17 cellular contexts compared by ENCODE assay signal in the genomic region with DNA sequence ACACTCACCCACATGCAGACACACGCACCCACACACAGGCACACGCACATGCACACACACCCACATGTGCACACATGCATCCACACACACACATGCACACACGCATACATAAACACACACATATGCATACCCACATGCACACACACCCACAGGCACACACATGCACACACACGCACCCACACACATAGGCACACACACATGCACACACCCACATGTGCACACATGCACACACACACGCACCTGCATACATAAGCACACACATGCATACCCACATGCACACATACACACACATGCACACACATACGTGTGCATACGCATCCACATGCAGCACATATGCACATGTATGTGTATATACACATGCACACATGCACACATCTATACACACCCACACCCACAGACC.
DNase-seq lines count a peak whose midpoint lies in the region; ATAC-seq, FAIRE-seq and TF ChIP-seq lines count a peak whose summit lies in the region.
"Had no signal": no experiment of that assay in that cellular context is flagged by ENCODE, and none has a peak within 500 bp of the region (broad histone marks: within the 10 kb centered on the region; RNA-seq: fewer than 3 reads in every experiment).

No MANE protein-coding gene starts in this region.

- FAIRE-seq in HepG2 (lab: Jason Lieb, UNC) = no peak
- FAIRE-seq: GM19239, H54 had no signal

- ATAC-seq in HepG2 = no peak
- no peak for ATAC-seq in stimulated activated memory B cell treated with anti-CD40 and anti-IgM and Interleukin-4, amounts not matched to agents 10 μg/mL and 1 μg/mL and 100 μg/mL, for 72 hours
- ATAC-seq: HCT116 had no signal

- H3K4me1 Mint-ChIP-seq in CD14-positive monocyte (no peaks in the 10 kb centered on the region), brain (peaks cover 70% of the 10 kb centered on the region), neural progenitor cell (peaks cover 40% of the 10 kb centered on the region)
- H3K4me1 Mint-ChIP-seq in stimulated activated memory B cell treated with anti-CD40 and anti-IgM and Interleukin-4, amounts not matched to agents 10 μg/mL and 1 μg/mL and 100 μg/mL, for 72 hours = no peaks in the 10 kb centered on the region

- CTCF ChIA-PET in HepG2 (lab: Yijun Ruan, JAX; ENCODE audit: low intra/inter-chr PET ratio, low total read pairs) = no interaction called here

- no peak overlapping the region for H4K5ac ChIP-seq in mesendoderm (ENCODE audit: low read length)

- no peak overlapping the region for H2BK15ac ChIP-seq in mesendoderm (replicated peaks; ENCODE audit: low read depth)

- H3K4me3 ChIP-seq in HepG2 (replicated peaks in 1 of 3; ENCODE audit: insufficient read depth in 1 of 3, low read depth in 2 of 3, low read length in 3 of 3) = no peak overlapping the region
- no peak overlapping the region for H3K4me3 ChIP-seq in neural progenitor cell
- no peak overlapping the region for H3K4me3 ChIP-seq in mesendoderm (ENCODE audit: low read length)
- H3K4me3 ChIP-seq: BLaER1 had no signal

- 63% methylated on average over 7 of the region's 7 CpGs for WGBS in HepG2 (ENCODE audit: low lambda C conversion rate)
- WGBS in mesendoderm (ENCODE audit: extremely low coverage, insufficient coverage, low lambda C conversion rate) = no CpG with 5 or more reads among the region's 7 CpGs

- no peak overlapping the region for H2BK120ac ChIP-seq in mesendoderm (ENCODE audit: low read depth, low read length)

- H3K79me1 ChIP-seq in mesendoderm (ENCODE audit: low read length) = no peaks in the 10 kb centered on the region

- no peak overlapping the region for H3K4ac ChIP-seq in mesendoderm (ENCODE audit: low read depth, low read length)

- H3K56ac ChIP-seq in mesendoderm (ENCODE audit: low read length) = no peak overlapping the region

- peaks cover 6 to 17% (median 10%) of the 10 kb centered on the region in 3 donors for H3K27me3 Mint-ChIP-seq in CD14-positive monocyte (ENCODE audit: low read depth in 3 of 3)
- H3K27me3 Mint-ChIP-seq in brain = peaks cover 7% of the 10 kb centered on the region
- H3K27me3 Mint-ChIP-seq in neural progenitor cell (ENCODE audit: insufficient read depth, low read depth) = peaks cover 17% of the 10 kb centered on the region
- H3K27me3 Mint-ChIP-seq in stimulated activated memory B cell treated with anti-CD40 and anti-IgM and Interleukin-4, amounts not matched to agents 10 μg/mL and 1 μg/mL and 100 μg/mL, for 72 hours = peaks cover 57% of the 10 kb centered on the region

- no TSS peak for BruUV-seq in HepG2 (replicated peaks; lab: Mats Ljungman, UMichigan)

- intact Hi-C loops in CD14-positive monocyte (cut with micrococcal nuclease) = no loop called here
- intact Hi-C loops in HepG2 (cut with micrococcal nuclease; ENCODE audit: unreplicated experiment) = no loop called here

- in situ Hi-C loops in HepG2 (cut with HindIII; ENCODE audit: extremely low pct_ligation_motif_present, low pct_unique_long_range_greater_than_20kb) = no loop called here

- H3K27me3 ChIP-seq in HepG2 (ENCODE audit: control insufficient read depth in 1 of 2, insufficient read depth in 2 of 2, low read length in 2 of 2) = peaks cover 11 to 61% of the 10 kb centered on the region in 2 experiments; a peak in 4 of 5 replicates
- H3K27me3 ChIP-seq in neural progenitor cell = peaks cover under 1% of the 10 kb centered on the region
- no peaks in the 10 kb centered on the region for H3K27me3 ChIP-seq in mesendoderm (ENCODE audit: insufficient read depth, low read length, poor library complexity)
- H3K27me3 ChIP-seq: BLaER1 had no signal

- no peaks in the 10 kb centered on the region for H3K79me2 ChIP-seq in HepG2 (ENCODE audit: insufficient read depth, low read length)
- no peaks in the 10 kb centered on the region for H3K79me2 ChIP-seq in neural progenitor cell (ENCODE audit: low read depth)
- no peaks in the 10 kb centered on the region for H3K79me2 ChIP-seq in mesendoderm (ENCODE audit: control insufficient read depth, insufficient read depth, low read length)

- H3K4me3 Mint-ChIP-seq in CD14-positive monocyte (no peak overlapping the region), brain (peak overlapping the region in 1 of 5 experiments; percentile 11), neural progenitor cell (no peak overlapping the region)
- no peak overlapping the region for H3K4me3 Mint-ChIP-seq in stimulated activated memory B cell treated with anti-CD40 and anti-IgM and Interleukin-4, amounts not matched to agents 10 μg/mL and 1 μg/mL and 100 μg/mL, for 72 hours

- H3K27ac ChIP-seq in HepG2 (ENCODE audit: extremely low read length, insufficient read depth, low read length) (no peak overlapping the region), neural progenitor cell (no peak overlapping the region), mesendoderm (ENCODE audit: low read depth, low read length) (no peak overlapping the region)
- H3K27ac ChIP-seq: BLaER1 had no signal

- H3K9ac ChIP-seq in HepG2 (ENCODE audit: insufficient read depth, low read depth, low read length) (no peak overlapping the region), neural progenitor cell (no peak overlapping the region), mesendoderm (ENCODE audit: low read length) (no peak overlapping the region)
- H3K9ac ChIP-seq: BLaER1 had no signal

- no peak overlapping the region for H4K8ac ChIP-seq in mesendoderm (ENCODE audit: low read depth, low read length)

- H3K36me3 Mint-ChIP-seq in CD14-positive monocyte (no peaks in the 10 kb centered on the region), brain (no peaks in the 10 kb centered on the region), neural progenitor cell (no peaks in the 10 kb centered on the region)
- H3K36me3 Mint-ChIP-seq in stimulated activated memory B cell treated with anti-CD40 and anti-IgM and Interleukin-4, amounts not matched to agents 10 μg/mL and 1 μg/mL and 100 μg/mL, for 72 hours = no peaks in the 10 kb centered on the region
- H3K36me3 Mint-ChIP-seq: CD4-positive, CD25-positive, alpha-beta regulatory T cell had no signal

- DNase-seq in CD14-positive monocyte (ENCODE audit: low spot score) (peak; percentile 15), HepG2 (ENCODE audit: low spot score) (no peak), neural progenitor cell (ENCODE audit: low spot score) (no peak), NCI-H1417 treated with DMSO at 0.1 percent for 48 hours (lab: John Stamatoyannopoulos, UW) (no peak), kidney tubule cell (ENCODE audit: low spot score) (no peak), mesendoderm (no peak)
- DNase-seq: 8988T; AML-193; CD4-positive, CD25-positive, alpha-beta regulatory T cell; DMS53; GF-D8 had no signal

- no peak for TF ChIP-seq POLR2A in HepG2 (IDR thresholded peaks at IDR 0.05; ENCODE audit: insufficient read depth in 1 of 2, low read depth in 2 of 2, low read length in 2 of 2)

- H3F3A ChIP-seq in neural progenitor cell (ENCODE audit: low read depth) = peaks cover 22% of the 10 kb centered on the region

- H3K23ac ChIP-seq in mesendoderm (ENCODE audit: low read length) = no peak overlapping the region

- no peak for TF ChIP-seq RAD21 in HepG2 (CRISPR knock-in tag; IDR thresholded peaks at IDR 0.05)

- H3K9me3 Mint-ChIP-seq in CD14-positive monocyte (peaks cover 0 to 9% (median 2%) of the 10 kb centered on the region in 7 donors), brain (peaks cover 0 to 2% (median 0%) of the 10 kb centered on the region in 5 experiments), neural progenitor cell (no peaks in the 10 kb centered on the region)
- H3K9me3 Mint-ChIP-seq in stimulated activated memory B cell treated with anti-CD40 and anti-IgM and Interleukin-4, amounts not matched to agents 10 μg/mL and 1 μg/mL and 100 μg/mL, for 72 hours = peaks cover 5% of the 10 kb centered on the region
- H3K9me3 Mint-ChIP-seq: CD4-positive, CD25-positive, alpha-beta regulatory T cell had no signal

- TF ChIP-seq EP300 in HepG2 (IDR thresholded peaks at IDR 0.05; ENCODE audit: low read depth in 2 of 2, low read length in 2 of 2) (no peak), HepG2 (CRISPR knock-in tag; IDR thresholded peaks at IDR 0.05; ENCODE audit: borderline replicate concordance) (no peak)

- no peaks in the 10 kb centered on the region for H3K4me1 ChIP-seq in HepG2 (ENCODE audit: insufficient read depth, low read length)
- peaks cover 20% of the 10 kb centered on the region for H3K4me1 ChIP-seq in neural progenitor cell
- peaks cover 5% of the 10 kb centered on the region for H3K4me1 ChIP-seq in mesendoderm (ENCODE audit: control insufficient read depth, low read depth, low read length)
- H3K4me1 ChIP-seq: BLaER1 had no signal

- H3K27ac Mint-ChIP-seq in CD14-positive monocyte (no peak overlapping the region), brain (peak overlapping the region in 3 of 5 experiments; percentile 5 to 74 (median 70)), neural progenitor cell (peak overlapping the region; percentile 10)
- H3K27ac Mint-ChIP-seq in stimulated activated memory B cell treated with anti-CD40 and anti-IgM and Interleukin-4, amounts not matched to agents 10 μg/mL and 1 μg/mL and 100 μg/mL, for 72 hours = no peak overlapping the region
- H3K27ac Mint-ChIP-seq: CD4-positive, CD25-positive, alpha-beta regulatory T cell had no signal

- no peak overlapping the region for H3K18ac ChIP-seq in mesendoderm (ENCODE audit: low read length)

- H3K36me3 ChIP-seq in HepG2 (replicated peaks in 1 of 2; ENCODE audit: control insufficient read depth in 1 of 2, insufficient read depth in 2 of 2, low read length in 2 of 2) (no peaks in the 10 kb centered on the region), neural progenitor cell (no peaks in the 10 kb centered on the region), mesendoderm (ENCODE audit: control insufficient read depth, insufficient read depth, low read length) (no peaks in the 10 kb centered on the region)
- H3K36me3 ChIP-seq: BLaER1 had no signal

- POLR2A ChIA-PET in HepG2 (lab: Yijun Ruan, JAX) = no interaction called here

- no peaks in the 10 kb centered on the region for H4K20me1 ChIP-seq in HepG2 (ENCODE audit: insufficient read depth, low read length)
- no peaks in the 10 kb centered on the region for H4K20me1 ChIP-seq in neural progenitor cell (ENCODE audit: low read depth)
- H4K20me1 ChIP-seq: BLaER1 had no signal

- H3K9me3 ChIP-seq in HepG2 (ENCODE audit: low read length) = no peaks in the 10 kb centered on the region
- no peaks in the 10 kb centered on the region for H3K9me3 ChIP-seq in neural progenitor cell (ENCODE audit: low read depth)
- H3K9me3 ChIP-seq: BLaER1 had no signal

- H3K4me2 ChIP-seq in HepG2 (ENCODE audit: low read depth, low read length) (no peak overlapping the region), neural progenitor cell (no peak overlapping the region), mesendoderm (ENCODE audit: low read length) (no peak overlapping the region)
- H3K4me2 ChIP-seq: BLaER1 had no signal

- H2BK5ac ChIP-seq in mesendoderm (ENCODE audit: low read length) = no peak overlapping the region

- H2AK5ac ChIP-seq in mesendoderm (ENCODE audit: low read length) = no peak overlapping the region

- no peak for TF ChIP-seq CTCF in CD14-positive monocyte (IDR thresholded peaks at IDR 0.05)
- TF ChIP-seq CTCF in brain (conservative IDR thresholded peaks at IDR 0.05) = no peak
- no peak for TF ChIP-seq CTCF in HepG2 (CRISPR knock-in tag; IDR thresholded peaks at IDR 0.05)
- TF ChIP-seq CTCF in neural progenitor cell (IDR thresholded peaks at IDR 0.05) = no peak

- H2AFZ ChIP-seq in HepG2 (ENCODE audit: low read length) = no peak overlapping the region
- no peak overlapping the region for H2AFZ ChIP-seq in neural progenitor cell (replicated peaks)

Comparison
In these comparisons a context has a peak if more than half of its experiments do, and no peak if none do; other contexts are left out.
1. H3K27ac Mint-ChIP-seq: peak in brain (3 of 5) and neural progenitor cell (single experiment); none in CD14-positive monocyte (0 of 7) and stimulated activated memory B cell treated with anti-CD40 and anti-IgM and Interleukin-4, amounts not matched to agents 10 μg/mL and 1 μg/mL and 100 μg/mL, for 72 hours (single experiment).